ENCODE assay signal across 24 cellular contexts in the genomic region with DNA sequence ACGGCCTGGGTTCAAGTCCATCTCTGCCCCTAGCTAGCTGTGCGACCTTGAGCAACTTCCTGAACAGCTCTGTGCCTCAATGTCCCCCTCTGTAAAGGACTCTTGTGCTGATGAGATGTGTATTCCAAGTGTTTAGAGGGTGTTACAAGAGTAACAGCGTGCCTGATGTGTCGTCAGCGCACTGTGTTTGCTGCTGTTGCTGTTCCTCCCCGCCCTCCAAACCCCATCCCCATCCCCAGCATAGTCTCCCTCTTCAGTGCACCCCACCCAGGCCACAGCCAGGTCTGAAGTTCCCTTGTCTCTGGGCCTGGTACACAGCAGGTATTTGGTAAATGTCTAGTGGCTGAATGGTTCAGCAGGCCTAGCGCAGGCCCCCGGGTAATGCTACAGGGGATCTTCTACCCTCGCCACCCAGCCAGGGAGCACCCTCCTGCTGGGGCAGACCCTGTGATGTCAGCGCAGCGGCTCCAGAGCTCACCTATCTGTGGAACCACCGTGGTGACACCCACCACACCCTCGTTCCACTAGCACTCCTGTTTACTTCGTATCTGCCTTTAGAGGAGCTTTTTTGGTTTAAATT. TPM values are rescaled to one million over a fixed set of nuclear protein-coding genes. Genes with fewer than 3 reads are reported as not detected.
"Had no signal": no experiment of that assay in that cellular context is flagged by ENCODE, and none has a peak within 500 bp of the region (broad histone marks: within the 10 kb centered on the region; RNA-seq: fewer than 3 reads in every experiment).

No MANE protein-coding gene starts in this region.

- H3K4me3 ChIP-seq: esophagus squamous epithelium, right lobe of liver, skin epidermis, stomach, thyroid gland, upper lobe of left lung had no signal

- DNase-seq: activated B cell treated with CpG ODN at 0.5 μM for 24 hours; activated CD4-positive, alpha-beta T cell treated with anti-CD3 and anti-CD28 coated beads, Interleukin-2, amount 50 U/mL, for 1 hour; activated CD8-positive, alpha-beta memory T cell treated with anti-CD3 and anti-CD28 coated beads, Interleukin-2, amount 10 ng/mL, durations not matched to agents 7 days and 5 days; activated CD8-positive, alpha-beta T cell treated with anti-CD3 and anti-CD28 coated beads, Interleukin-2, amount 10 ng/mL, durations not matched to agents 7 days and 5 days; activated naive CD4-positive, alpha-beta T cell treated with anti-CD3 and anti-CD28 coated beads for 36 hours; activated naive CD8-positive, alpha-beta T cell treated with anti-CD3 and anti-CD28 coated beads, Interleukin-2, amount 10 ng/mL, durations not matched to agents 7 days and 5 days; activated T-cell treated with anti-CD3 and anti-CD28 coated beads, Interleukin-2, amount 50 U/mL, for 72 hours; brain microvascular endothelial cell; central memory CD4-positive, alpha-beta T cell; esophagus squamous epithelium; foreskin melanocyte; left colon; naive thymus-derived CD8-positive, alpha-beta T cell; occipital lobe; right lobe of liver; stimulated activated naive B cell treated with anti-CD40 and anti-IgM and Interleukin-4, amounts not matched to agents 10 μg/mL and 1 μg/mL and 100 μg/mL, for 72 hours; stomach; T-helper 1 cell; thyroid gland; upper lobe of left lung had no signal

- H3K36me3 ChIP-seq: brain microvascular endothelial cell, right lobe of liver had no signal

- H3K27me3 ChIP-seq: brain microvascular endothelial cell, esophagus squamous epithelium, right lobe of liver, stomach, thyroid gland, upper lobe of left lung had no signal

- H3K9me3 ChIP-seq: esophagus squamous epithelium, right lobe of liver, stomach, thyroid gland, upper lobe of left lung had no signal

- H3K27ac ChIP-seq: brain microvascular endothelial cell, esophagus squamous epithelium, right lobe of liver, skin epidermis, stomach, thyroid gland, upper lobe of left lung had no signal

- ATAC-seq: activated CD8-positive, alpha-beta memory T cell treated with anti-CD3 and anti-CD28 coated beads, Interleukin-2, amount 10 ng/mL, durations not matched to agents 7 days and 5 days; activated CD8-positive, alpha-beta T cell treated with anti-CD3 and anti-CD28 coated beads, Interleukin-2, amount 10 ng/mL, durations not matched to agents 7 days and 5 days; activated T-cell treated with anti-CD3 and anti-CD28 coated beads, Interleukin-2, amount 50 U/mL, for 72 hours; left colon; naive thymus-derived CD8-positive, alpha-beta T cell; right lobe of liver; stimulated activated naive B cell treated with anti-CD40 and anti-IgM and Interleukin-4, amounts not matched to agents 10 μg/mL and 1 μg/mL and 100 μg/mL, for 72 hours had no signal

RNA-seq across cellular contexts. Expression of a gene that starts 45.1 kb away (rescaled TPM):
- total RNA-seq: glomerular endothelial cell, left colon, lower leg skin, neural crest cell, occipital lobe had no signal
